In genomic region chr20:32974204-32975064, GRCh38 we compare ENCODE assay signal across 10 cellular contexts. TPM values are rescaled to one million over a fixed set of nuclear protein-coding genes. Genes with fewer than 3 reads are reported as not detected.
DNase-seq lines count a peak whose midpoint lies in the region; ATAC-seq and TF ChIP-seq lines count a peak whose summit lies in the region.
"Not testable (repeated sequence)": the region's sequence is repeated elsewhere in the genome, so short reads cannot be mapped to it uniquely, and the experiment has no call there.
"Had no signal": no experiment of that assay in that cellular context is flagged by ENCODE, and none has a peak within 500 bp of the region (broad histone marks: within the 10 kb centered on the region; RNA-seq: fewer than 3 reads in every experiment).

No MANE protein-coding gene starts in this region.

- WGBS in H9 (ENCODE audit: extremely low coverage, insufficient read length, low lambda C conversion rate) = no CpG with 5 or more reads among the region's 9 CpGs

- not testable (repeated sequence) for H3K27me3 Mint-ChIP-seq in H9 (ENCODE audit: low read depth); T-helper 2 cell treated with Interferon-gamma antibody and Interleukin-4, amounts not matched to agents 5 μg/mL and 100 μg/mL, for 36 hours (ENCODE audit: low read depth); activated T-cell treated with anti-CD3 and anti-CD28 coated beads, Interleukin-2, amount 50 U/mL, for 24 hours; activated naive CD8-positive, alpha-beta T cell treated with anti-CD3 and anti-CD28 coated beads, Interleukin-2, amount 50 U/mL, for 24 hours; immature natural killer cell (ENCODE audit: low read depth in 3 of 3); naive thymus-derived CD4-positive, alpha-beta T cell; progenitor cell of endocrine pancreas

- H4K5ac ChIP-seq in H9 (ENCODE audit: insufficient read length, low read depth, low read length) = not testable (repeated sequence)

- not testable (repeated sequence) for H2BK20ac ChIP-seq in H9 (ENCODE audit: low read depth, low read length, poor library complexity, severe bottlenecking)

- CTCF ChIA-PET in naive thymus-derived CD4-positive, alpha-beta T cell (lab: Charles Lee) = interaction anchor here (0.6 to 0.9 kb wide), 4 partner anchors 9 to 160 kb away, joined by 3 to 4 read pairs (median 3); no protein-coding TSS in a partner anchor

- H3K4me3 Mint-ChIP-seq in H9 (peak overlapping the region in 1 of 2 experiments; percentile 8; a peak in 2 of 5 replicates), immature natural killer cell (peak overlapping the region in 1 of 5 donors; percentile 8)
- H3K4me3 Mint-ChIP-seq in T-helper 2 cell treated with Interferon-gamma antibody and Interleukin-4, amounts not matched to agents 5 μg/mL and 100 μg/mL, for 36 hours; progenitor cell of endocrine pancreas (ENCODE audit: low read depth): not testable (repeated sequence)
- H3K4me3 Mint-ChIP-seq in activated T-cell treated with anti-CD3 and anti-CD28 coated beads, Interleukin-2, amount 50 U/mL, for 24 hours = peak overlapping the region; percentile 35
- peak overlapping the region; percentile 4 for H3K4me3 Mint-ChIP-seq in activated naive CD8-positive, alpha-beta T cell treated with anti-CD3 and anti-CD28 coated beads, Interleukin-2, amount 50 U/mL, for 24 hours
- peak overlapping the region in 4 of 10 donors; percentile 9 to 62 (median 34) for H3K4me3 Mint-ChIP-seq in naive thymus-derived CD4-positive, alpha-beta T cell

- not testable (repeated sequence) for H3K36me3 Mint-ChIP-seq in H9 (ENCODE audit: insufficient read depth in 1 of 3, low read depth in 3 of 3); activated T-cell treated with anti-CD3 and anti-CD28 coated beads, Interleukin-2, amount 50 U/mL, for 24 hours (ENCODE audit: low read depth); activated naive CD8-positive, alpha-beta T cell treated with anti-CD3 and anti-CD28 coated beads, Interleukin-2, amount 50 U/mL, for 24 hours (ENCODE audit: low read depth); immature natural killer cell; progenitor cell of endocrine pancreas (ENCODE audit: insufficient read depth)
- peaks cover 15% of the 10 kb centered on the region for H3K36me3 Mint-ChIP-seq in T-helper 2 cell treated with Interferon-gamma antibody and Interleukin-4, amounts not matched to agents 5 μg/mL and 100 μg/mL, for 36 hours (ENCODE audit: low read depth)
- peaks cover 4 to 24% (median 8%) of the 10 kb centered on the region in 5 donors for H3K36me3 Mint-ChIP-seq in naive thymus-derived CD4-positive, alpha-beta T cell

- H4K8ac ChIP-seq in H9 (replicated peaks; ENCODE audit: insufficient read length, low read depth, low read length) = not testable (repeated sequence)

- POLR2A ChIA-PET in naive thymus-derived CD4-positive, alpha-beta T cell (lab: Charles Lee) = interaction anchor here (0.5 to 10.2 kb wide), 6 partner anchors 10 to 238 kb away, joined by 3 to 61 read pairs (median 9); no protein-coding TSS in a partner anchor

- DNase-seq in H9 = peak; percentile 72
- not testable (repeated sequence) for DNase-seq in T-helper 2 cell treated with Interferon-gamma antibody and Interleukin-4, amounts not matched to agents 5 μg/mL and 100 μg/mL, for 36 hours (ENCODE audit: low spot score); activated naive CD8-positive, alpha-beta T cell treated with anti-CD3 and anti-CD28 coated beads, Interleukin-2, amount 50 U/mL, for 24 hours; immature natural killer cell; naive thymus-derived CD4-positive, alpha-beta T cell; progenitor cell of endocrine pancreas (ENCODE audit: low spot score, unreplicated experiment)
- DNase-seq in activated T-cell treated with anti-CD3 and anti-CD28 coated beads, Interleukin-2, amount 50 U/mL, for 24 hours = peak; percentile 40

- H3K4me1 Mint-ChIP-seq in H9 (peaks cover 14 to 23% of the 10 kb centered on the region in 2 experiments), immature natural killer cell (peaks cover 10 to 13% of the 10 kb centered on the region in 2 donors), progenitor cell of endocrine pancreas (ENCODE audit: low read depth) (peaks cover 18% of the 10 kb centered on the region)
- H3K4me1 Mint-ChIP-seq in T-helper 2 cell treated with Interferon-gamma antibody and Interleukin-4, amounts not matched to agents 5 μg/mL and 100 μg/mL, for 36 hours (ENCODE audit: low read depth) = peaks cover 46% of the 10 kb centered on the region
- peaks cover 15% of the 10 kb centered on the region for H3K4me1 Mint-ChIP-seq in activated T-cell treated with anti-CD3 and anti-CD28 coated beads, Interleukin-2, amount 50 U/mL, for 24 hours (ENCODE audit: low read depth)
- peaks cover 29% of the 10 kb centered on the region for H3K4me1 Mint-ChIP-seq in activated naive CD8-positive, alpha-beta T cell treated with anti-CD3 and anti-CD28 coated beads, Interleukin-2, amount 50 U/mL, for 24 hours
- H3K4me1 Mint-ChIP-seq in naive thymus-derived CD4-positive, alpha-beta T cell = peaks cover 22 to 41% (median 33%) of the 10 kb centered on the region in 7 donors

- not testable (repeated sequence) for H3K23me2 ChIP-seq in H9 (ENCODE audit: insufficient read length, low read depth, low read length, poor library complexity, severe bottlenecking)

- H3K9ac ChIP-seq in BLaER1 = peak overlapping the region; percentile 12; the same call in 1 of the 2 replicates
- not testable (repeated sequence) for H3K9ac ChIP-seq in H9 (ENCODE audit: extremely low read depth, insufficient read length, low read length)

- H3K79me2 ChIP-seq in H9 (ENCODE audit: insufficient read depth, low read length) = not testable (repeated sequence)

- peak overlapping the region; percentile 3 to 69 (median 49); a peak in 6 of 7 replicates for H3K27ac Mint-ChIP-seq in H9
- peak overlapping the region; percentile 78 for H3K27ac Mint-ChIP-seq in T-helper 2 cell treated with Interferon-gamma antibody and Interleukin-4, amounts not matched to agents 5 μg/mL and 100 μg/mL, for 36 hours
- not testable (repeated sequence) for H3K27ac Mint-ChIP-seq in activated T-cell treated with anti-CD3 and anti-CD28 coated beads, Interleukin-2, amount 50 U/mL, for 24 hours; activated naive CD8-positive, alpha-beta T cell treated with anti-CD3 and anti-CD28 coated beads, Interleukin-2, amount 50 U/mL, for 24 hours
- peak overlapping the region in 4 of 6 donors; percentile 7 to 73 (median 53) for H3K27ac Mint-ChIP-seq in immature natural killer cell
- peak overlapping the region in 1 of 9 donors; percentile 24 for H3K27ac Mint-ChIP-seq in naive thymus-derived CD4-positive, alpha-beta T cell
- peak overlapping the region; percentile 79 for H3K27ac Mint-ChIP-seq in progenitor cell of endocrine pancreas

- H2BK5ac ChIP-seq in H9 (ENCODE audit: insufficient read length, low read length) = not testable (repeated sequence)

- intact Hi-C loops in naive thymus-derived CD4-positive, alpha-beta T cell (cut with micrococcal nuclease) = loop anchor here in 1 of 2 donors (5.0 kb wide), 1 partner anchor 1018 kb away; the partner anchor contains the start of gene RALY

- not testable (repeated sequence) for H2BK120ac ChIP-seq in H9 (ENCODE audit: low read depth, low read length, poor library complexity, severe bottlenecking)

- H3K4ac ChIP-seq in H9 (ENCODE audit: low read depth, low read length) = not testable (repeated sequence)

- not testable (repeated sequence) for H3K23ac ChIP-seq in H9 (ENCODE audit: insufficient read length, low read depth, low read length)

- not testable (repeated sequence) for H3K27me3 ChIP-seq in BLaER1; H9 (ENCODE audit: insufficient read depth, low read length); naive thymus-derived CD4-positive, alpha-beta T cell (ENCODE audit: control insufficient read depth in 2 of 2, insufficient read depth in 2 of 2, low read length in 2 of 2)

- H3K14ac ChIP-seq in H9 (ENCODE audit: insufficient read depth, low read length) = peak overlapping the region; percentile 79; the same call in 1 of the 2 replicates

- H3K4me3 ChIP-seq in BLaER1; naive thymus-derived CD4-positive, alpha-beta T cell (ENCODE audit: low read length): not testable (repeated sequence)

- peak overlapping the region; percentile 59 for H3K18ac ChIP-seq in H9 (ENCODE audit: insufficient read length, low read depth, low read length)

- H3K79me1 ChIP-seq in H9 (ENCODE audit: insufficient read depth, low read depth, low read length, poor library complexity, severe bottlenecking) = not testable (repeated sequence)

- not testable (repeated sequence) for H3K56ac ChIP-seq in H9 (ENCODE audit: insufficient read length, low read depth, low read length)

- H2AFZ ChIP-seq in H9 (ENCODE audit: low read length) = not testable (repeated sequence)

- not testable (repeated sequence) for H3K9me3 ChIP-seq in BLaER1; H9 (ENCODE audit: control insufficient read depth, low read depth, low read length)
- peaks cover 0 to 15% (median 7%) of the 10 kb centered on the region in 3 experiments for H3K9me3 ChIP-seq in naive thymus-derived CD4-positive, alpha-beta T cell (ENCODE audit: control insufficient read depth in 2 of 3, low read length in 3 of 3)

- peak overlapping the region; percentile 99 for H3K4me2 ChIP-seq in BLaER1
- H3K4me2 ChIP-seq in H9 (ENCODE audit: insufficient read depth, insufficient read length, low read length) = not testable (repeated sequence)

- not testable (repeated sequence) for H4K20me1 ChIP-seq in BLaER1; H9 (ENCODE audit: control insufficient read depth, insufficient read depth, insufficient read length)

- not testable (repeated sequence) for H3T11ph ChIP-seq in H9 (ENCODE audit: low read length)

- TF ChIP-seq CTCF in H9 (conservative IDR thresholded peaks at IDR 0.05); progenitor cell of endocrine pancreas (IDR thresholded peaks at IDR 0.05; ENCODE audit: unreplicated experiment): not testable (repeated sequence)

- H4K91ac ChIP-seq in H9 (ENCODE audit: insufficient read length, low read depth, low read length) = not testable (repeated sequence)

- H3K27ac ChIP-seq in BLaER1 (peak overlapping the region; percentile 97), H9 (ENCODE audit: insufficient read length, low read depth, low read length) (peak overlapping the region; percentile 17)
- H3K27ac ChIP-seq in naive thymus-derived CD4-positive, alpha-beta T cell (ENCODE audit: low read depth, low read length) = peak overlapping the region; percentile 85

- not testable (repeated sequence) for H2AK5ac ChIP-seq in H9 (ENCODE audit: insufficient read length, low read length)

- not testable (repeated sequence) for H2BK12ac ChIP-seq in H9 (ENCODE audit: insufficient read length, low read depth, low read length)

- ATAC-seq in activated naive CD8-positive, alpha-beta T cell treated with anti-CD3 and anti-CD28 coated beads, Interleukin-2, amount 50 U/mL, for 24 hours; naive thymus-derived CD4-positive, alpha-beta T cell: not testable (repeated sequence)

- H3K4me1 ChIP-seq in BLaER1 = peaks cover 100% of the 10 kb centered on the region
- H3K4me1 ChIP-seq in H9 (ENCODE audit: insufficient read depth, low read length) = not testable (repeated sequence)
- H3K4me1 ChIP-seq in naive thymus-derived CD4-positive, alpha-beta T cell (ENCODE audit: control insufficient read depth in 2 of 2, insufficient read depth in 2 of 2, low read length in 2 of 2) = peaks cover 53 to 78% of the 10 kb centered on the region in 2 donors

- not testable (repeated sequence) for H2BK15ac ChIP-seq in H9 (ENCODE audit: low read depth, low read length)

- H3K36me3 ChIP-seq in BLaER1; naive thymus-derived CD4-positive, alpha-beta T cell (ENCODE audit: control insufficient read depth in 2 of 3, insufficient read depth in 3 of 3, low read length in 3 of 3): not testable (repeated sequence)

- peaks cover 8 to 11% of the 10 kb centered on the region in 2 experiments for H3K9me3 Mint-ChIP-seq in H9
- not testable (repeated sequence) for H3K9me3 Mint-ChIP-seq in T-helper 2 cell treated with Interferon-gamma antibody and Interleukin-4, amounts not matched to agents 5 μg/mL and 100 μg/mL, for 36 hours; activated naive CD8-positive, alpha-beta T cell treated with anti-CD3 and anti-CD28 coated beads, Interleukin-2, amount 50 U/mL, for 24 hours; immature natural killer cell; progenitor cell of endocrine pancreas (ENCODE audit: low read depth)
- H3K9me3 Mint-ChIP-seq in activated T-cell treated with anti-CD3 and anti-CD28 coated beads, Interleukin-2, amount 50 U/mL, for 24 hours = peaks cover 17% of the 10 kb centered on the region
- peaks cover 0 to 36% (median 16%) of the 10 kb centered on the region in 11 donors for H3K9me3 Mint-ChIP-seq in naive thymus-derived CD4-positive, alpha-beta T cell

RNA-seq across cellular contexts. Expression of gene SUN5, which starts 29.8 kb away (rescaled TPM):
- total RNA-seq in H9 (2021) = not detected in 2 replicates
- polyA plus RNA-seq in immature natural killer cell = not detected
- not detected for total RNA-seq in naive thymus-derived CD4-positive, alpha-beta T cell
- polyA plus RNA-seq in naive thymus-derived CD4-positive, alpha-beta T cell = not detected
- not detected in 2 replicates for total RNA-seq in progenitor cell of endocrine pancreas
- total RNA-seq: Caco-2, G401 had no signal

RNA-seq across cellular contexts. Expression of gene BPIFB2, which starts 33.1 kb away (rescaled TPM):
- total RNA-seq in H9 (2021) = not detected in 2 replicates
- polyA plus RNA-seq in immature natural killer cell = not detected
- total RNA-seq in naive thymus-derived CD4-positive, alpha-beta T cell = not detected
- polyA plus RNA-seq in naive thymus-derived CD4-positive, alpha-beta T cell = not detected
- not detected in 2 replicates for total RNA-seq in progenitor cell of endocrine pancreas
- total RNA-seq: Caco-2, G401 had no signal

RNA-seq across cellular contexts. Expression of gene BPIFB6, which starts 57.0 kb away (rescaled TPM):
- not detected in 2 replicates for total RNA-seq in H9 (2021)
- polyA plus RNA-seq in immature natural killer cell = not detected
- not detected for total RNA-seq in naive thymus-derived CD4-positive, alpha-beta T cell
- polyA plus RNA-seq in naive thymus-derived CD4-positive, alpha-beta T cell = not detected
- not detected in 2 replicates for total RNA-seq in progenitor cell of endocrine pancreas
- total RNA-seq: Caco-2, G401 had no signal

Comparison
In these comparisons a context has a peak if more than half of its experiments do, and no peak if none do; other contexts are left out.
1. H3K27ac ChIP-seq: peak in every context shown above with its lines; median percentile 97 in BLaER1; 85 in naive thymus-derived CD4-positive, alpha-beta T cell; 17 in H9.